20 cellular contexts compared by ENCODE assay signal in the genomic region with DNA sequence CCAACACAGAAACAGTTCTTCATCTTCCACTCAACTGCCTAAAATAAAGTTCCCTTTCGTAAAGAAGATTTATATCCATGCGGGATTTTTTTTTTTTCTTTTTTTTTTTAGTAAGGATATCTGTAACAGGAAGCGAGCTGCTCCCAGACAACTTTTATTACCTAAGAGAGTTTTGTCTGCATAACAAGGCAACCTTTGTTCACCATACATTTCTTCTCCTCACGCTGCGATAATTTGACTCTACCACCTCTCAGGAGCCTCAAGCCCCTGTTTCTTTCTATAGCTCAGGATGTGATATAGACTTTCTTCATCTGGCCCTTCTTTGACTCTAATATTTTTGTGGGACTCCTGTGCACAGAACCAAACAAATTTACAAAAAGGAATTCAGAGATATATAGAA.
"Had no signal": no experiment of that assay in that cellular context is flagged by ENCODE, and none has a peak within 500 bp of the region (broad histone marks: within the 10 kb centered on the region; RNA-seq: fewer than 3 reads in every experiment).

No MANE protein-coding gene starts in this region.

- H3K27ac ChIP-seq: adrenal gland, breast epithelium, gastroesophageal sphincter, thyroid gland, uterus had no signal

- ATAC-seq: activated CD4-positive, CD25-positive, alpha-beta regulatory T cell treated with anti-CD3 and anti-CD28 coated beads, Interleukin-2, amount 50 U/mL, for 24 hours; activated naive CD4-positive, alpha-beta T cell treated with anti-CD3 and anti-CD28 coated beads, Interleukin-2, amount 50 U/mL, for 72 hours; activated T-cell treated with anti-CD3 and anti-CD28 coated beads, Interleukin-2, amount 50 U/mL, for 72 hours; gastroesophageal sphincter had no signal

- DNase-seq: activated CD4-positive, alpha-beta T cell treated with anti-CD3 and anti-CD28 coated beads, Interleukin-2, amount 50 U/mL, for 1 hour; activated CD8-positive, alpha-beta memory T cell treated with anti-CD3 and anti-CD28 coated beads for 24 hours; activated effector memory CD4-positive, alpha-beta T cell treated with anti-CD3 and anti-CD28 coated beads, Interleukin-2, amount 50 U/mL, for 16 hours; activated T-cell treated with anti-CD3 and anti-CD28 coated beads, Interleukin-2, amount 50 U/mL, for 72 hours; adrenal gland; cerebellar nuclear complex; effector CD8-positive, alpha-beta T cell; nucleus accumbens; retina; stimulated activated CD4-positive, alpha-beta T cell treated with anti-CD3 and anti-CD28 coated beads, Interleukin-12 subunit alpha, Interleukin-12 subunit beta, amount 100 ng/mL, for 4 hours; stimulated activated CD4-positive, alpha-beta T cell treated with anti-CD3 and anti-CD28 coated beads, Interleukin-2, amount 100 ng/mL, for 24 hours; stimulated activated naive CD4-positive, alpha-beta T cell treated with Interleukin-2 at 50 U/mL for 16 hours; T-helper 1 cell; T-helper 9 cell; thyroid gland; uterus had no signal

- H3K4me3 Mint-ChIP-seq: activated T-cell treated with anti-CD3 and anti-CD28 coated beads, Interleukin-2, amount 50 U/mL, for 72 hours had no signal

- H3K4me1 ChIP-seq: adrenal gland, breast epithelium, gastroesophageal sphincter, thyroid gland, uterus had no signal

- H3K9me3 ChIP-seq: adrenal gland, breast epithelium, gastroesophageal sphincter, thyroid gland, uterus had no signal

- H3K36me3 ChIP-seq: adrenal gland, breast epithelium, gastroesophageal sphincter, thyroid gland, uterus had no signal

- H3K27ac Mint-ChIP-seq: activated naive CD4-positive, alpha-beta T cell treated with anti-CD3 and anti-CD28 coated beads, Interleukin-2, amount 50 U/mL, for 72 hours; activated T-cell treated with anti-CD3 and anti-CD28 coated beads, Interleukin-2, amount 50 U/mL, for 72 hours had no signal

- H3K4me3 ChIP-seq: adrenal gland, breast epithelium, gastroesophageal sphincter, thyroid gland, uterus had no signal

- H3K27me3 ChIP-seq: adrenal gland, breast epithelium, gastroesophageal sphincter, thyroid gland, uterus had no signal
